26 cellular contexts compared by ENCODE assay signal in the genomic region with DNA sequence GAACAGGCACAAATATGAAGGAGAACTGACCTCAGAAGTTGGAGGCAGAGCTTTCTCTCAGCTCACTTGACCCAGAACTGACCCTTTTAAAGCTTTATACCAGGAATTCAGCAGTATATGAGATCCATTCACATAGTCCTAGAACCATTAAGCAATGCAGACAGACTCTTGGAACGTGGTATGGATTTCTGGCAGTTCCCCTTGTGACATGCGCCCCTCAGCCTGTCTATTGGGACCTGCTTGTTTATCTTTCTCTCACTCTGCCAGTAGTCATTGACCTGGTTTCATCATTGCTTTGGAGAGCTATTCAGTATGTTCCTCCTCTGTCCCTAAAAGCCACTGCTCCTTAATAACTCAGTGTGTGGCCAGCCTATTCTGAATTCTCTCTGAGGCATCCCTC. TPM values are rescaled to one million over a fixed set of nuclear protein-coding genes. Genes with fewer than 3 reads are reported as not detected.
DNase-seq lines count a peak whose midpoint lies in the region; ATAC-seq, FAIRE-seq and TF ChIP-seq lines count a peak whose summit lies in the region.
"Had no signal": no experiment of that assay in that cellular context is flagged by ENCODE, and none has a peak within 500 bp of the region (broad histone marks: within the 10 kb centered on the region; RNA-seq: fewer than 3 reads in every experiment).

No MANE protein-coding gene starts in this region.

- TF ChIP-seq EP300 in HepG2 (IDR thresholded peaks at IDR 0.05; ENCODE audit: low read depth in 2 of 2, low read length in 2 of 2): no peak
- TF ChIP-seq EP300 in HepG2 (CRISPR knock-in tag; IDR thresholded peaks at IDR 0.05; ENCODE audit: borderline replicate concordance): no peak

- H3K4me1 Mint-ChIP-seq in glutamatergic neuron (ENCODE audit: low read depth, unreplicated experiment): no peaks in the 10 kb centered on the region
- H3K4me1 Mint-ChIP-seq in CD4-positive, alpha-beta T cell (ENCODE audit: low read depth): peaks cover 22% of the 10 kb centered on the region

- TF ChIP-seq POLR2A in HepG2 (IDR thresholded peaks at IDR 0.05; ENCODE audit: insufficient read depth in 1 of 2, low read depth in 2 of 2, low read length in 2 of 2): no peak

- TF ChIP-seq RAD21 in liver (IDR thresholded peaks at IDR 0.05) (peak; percentile 29 to 47), HepG2 (CRISPR knock-in tag; IDR thresholded peaks at IDR 0.05) (no peak)

- H3K27me3 ChIP-seq in liver (ENCODE audit: control insufficient read depth in 4 of 4, insufficient read depth in 4 of 4, low read length in 3 of 4): no peaks in the 10 kb centered on the region
- H3K27me3 ChIP-seq in HepG2 (ENCODE audit: control insufficient read depth in 1 of 2, insufficient read depth in 2 of 2, low read length in 2 of 2): peaks cover 2 to 29% of the 10 kb centered on the region in 2 experiments; a peak in 4 of 5 replicates
- no peaks in the 10 kb centered on the region for H3K27me3 ChIP-seq in lower lobe of right lung (ENCODE audit: low read depth)
- no peaks in the 10 kb centered on the region for H3K27me3 ChIP-seq in subcutaneous abdominal adipose tissue (ENCODE audit: control insufficient read depth in 5 of 5, insufficient read depth in 4 of 5, low read length in 5 of 5)
- no peaks in the 10 kb centered on the region for H3K27me3 ChIP-seq in CD4-positive, alpha-beta T cell (ENCODE audit: control insufficient read depth, insufficient read depth, low read length)

- no peak overlapping the region for H3K27ac Mint-ChIP-seq in glutamatergic neuron (ENCODE audit: unreplicated experiment)
- no peak overlapping the region for H3K27ac Mint-ChIP-seq in CD4-positive, alpha-beta T cell
- H3K27ac Mint-ChIP-seq: activated B cell treated with CpG ODN at 0.5 μM for 24 hours; activated CD8-positive, alpha-beta T cell treated with anti-CD3 and anti-CD28 coated beads for 36 hours; activated naive CD8-positive, alpha-beta T cell treated with anti-CD3 and anti-CD28 coated beads, Interleukin-2, amount 50 U/mL, for 24 hours; dendritic cell treated with granulocyte-macrophage colony-stimulating factor and Interleukin-4, amounts not matched to agents 40 ng/mL and 50 ng/mL, for 4 days had no signal

- H3K4me2 ChIP-seq in HepG2 (ENCODE audit: low read depth, low read length): no peak overlapping the region
- H3K4me2 ChIP-seq: A549 had no signal

- no peaks in the 10 kb centered on the region for H3K79me2 ChIP-seq in HepG2 (ENCODE audit: insufficient read depth, low read length)

- H3K9ac ChIP-seq in liver (ENCODE audit: low read depth in 1 of 2, low read length in 2 of 2): no peak overlapping the region
- no peak overlapping the region for H3K9ac ChIP-seq in HepG2 (ENCODE audit: insufficient read depth, low read depth, low read length)
- H3K9ac ChIP-seq in subcutaneous abdominal adipose tissue (ENCODE audit: low read length in 5 of 5): peak overlapping the region in 1 of 5 donors; percentile 68

- H3K36me3 Mint-ChIP-seq in glutamatergic neuron (ENCODE audit: unreplicated experiment): no peaks in the 10 kb centered on the region
- H3K36me3 Mint-ChIP-seq in CD4-positive, alpha-beta T cell (ENCODE audit: low read depth): no peaks in the 10 kb centered on the region

- no peak overlapping the region for H3K27ac ChIP-seq in liver (ENCODE audit: low read depth in 1 of 2, low read length in 2 of 2)
- no peak overlapping the region for H3K27ac ChIP-seq in HepG2 (ENCODE audit: extremely low read length, insufficient read depth, low read length)
- H3K27ac ChIP-seq in lower lobe of right lung: peak overlapping the region; percentile 6
- H3K27ac ChIP-seq in subcutaneous abdominal adipose tissue (ENCODE audit: low read depth, low read length): peak overlapping the region; percentile 88
- H3K27ac ChIP-seq in CD4-positive, alpha-beta T cell (ENCODE audit: low read depth, low read length): no peak overlapping the region
- H3K27ac ChIP-seq: A549 had no signal

- BruUV-seq in HepG2 (replicated peaks; lab: Mats Ljungman, UMichigan): no TSS peak

- no peak for FAIRE-seq in HepG2 (lab: Jason Lieb, UNC)
- FAIRE-seq: A549, bronchial epithelial cell, endometrium, GM12878, GM19239, HTR-8/SVneo had no signal

- no peak for ATAC-seq in HepG2
- ATAC-seq in lower lobe of right lung: peak; percentile 73 to 86
- no peak for ATAC-seq in GM21825 (IDR thresholded peaks at IDR 0.05; ENCODE audit: unreplicated experiment)
- ATAC-seq in GM21390 (IDR thresholded peaks at IDR 0.05; ENCODE audit: unreplicated experiment): no peak
- ATAC-seq in CD4-positive, alpha-beta T cell (ENCODE audit: poor library complexity): no peak
- ATAC-seq: A549; activated CD8-positive, alpha-beta T cell treated with anti-CD3 and anti-CD28 coated beads for 36 hours; activated naive CD8-positive, alpha-beta T cell treated with anti-CD3 and anti-CD28 coated beads, Interleukin-2, amount 50 U/mL, for 24 hours; GM12878 had no signal

- H2AFZ ChIP-seq in HepG2 (ENCODE audit: low read length): no peak overlapping the region

- intact Hi-C loops in HepG2 (cut with micrococcal nuclease; ENCODE audit: unreplicated experiment) (no loop called here), lower lobe of right lung (cut with DNase I) (no loop called here)
- intact Hi-C loops in CD4-positive, alpha-beta T cell (cut with DNase I, micrococcal nuclease): no loop called here

- no peak overlapping the region for H3K4me3 Mint-ChIP-seq in glutamatergic neuron (ENCODE audit: unreplicated experiment)
- no peak overlapping the region for H3K4me3 Mint-ChIP-seq in CD4-positive, alpha-beta T cell
- H3K4me3 Mint-ChIP-seq: activated B cell treated with CpG ODN at 0.5 μM for 24 hours; activated CD8-positive, alpha-beta T cell treated with anti-CD3 and anti-CD28 coated beads for 36 hours; activated naive CD8-positive, alpha-beta T cell treated with anti-CD3 and anti-CD28 coated beads, Interleukin-2, amount 50 U/mL, for 24 hours; dendritic cell treated with granulocyte-macrophage colony-stimulating factor and Interleukin-4, amounts not matched to agents 40 ng/mL and 50 ng/mL, for 4 days had no signal

- CTCF ChIA-PET in HepG2 (lab: Yijun Ruan, JAX; ENCODE audit: low intra/inter-chr PET ratio, low total read pairs): no interaction called here
- CTCF ChIA-PET in CD4-positive, alpha-beta T cell (lab: Charles Lee): no interaction called here

- H3K9me3 Mint-ChIP-seq in glutamatergic neuron (ENCODE audit: unreplicated experiment): peaks cover 3% of the 10 kb centered on the region
- H3K9me3 Mint-ChIP-seq in CD4-positive, alpha-beta T cell: no peaks in the 10 kb centered on the region
- H3K9me3 Mint-ChIP-seq: activated B cell treated with CpG ODN at 0.5 μM for 24 hours; activated CD8-positive, alpha-beta T cell treated with anti-CD3 and anti-CD28 coated beads for 36 hours; activated naive CD8-positive, alpha-beta T cell treated with anti-CD3 and anti-CD28 coated beads, Interleukin-2, amount 50 U/mL, for 24 hours; dendritic cell treated with granulocyte-macrophage colony-stimulating factor and Interleukin-4, amounts not matched to agents 40 ng/mL and 50 ng/mL, for 4 days had no signal

- H4K20me1 ChIP-seq in HepG2 (ENCODE audit: insufficient read depth, low read length): no peaks in the 10 kb centered on the region

- POLR2A ChIA-PET in HepG2 (lab: Yijun Ruan, JAX): no interaction called here
- POLR2A ChIA-PET in CD4-positive, alpha-beta T cell (lab: Charles Lee): no interaction called here

- DNase-seq in HepG2 (ENCODE audit: low spot score) (no peak), lower lobe of right lung (no peak), glutamatergic neuron (no peak)
- no peak for DNase-seq in CD4-positive, alpha-beta T cell
- DNase-seq: activated B cell treated with CpG ODN at 0.5 μM for 24 hours; activated CD8-positive, alpha-beta T cell treated with anti-CD3 and anti-CD28 coated beads for 36 hours; activated gamma-delta T cell; activated naive CD8-positive, alpha-beta T cell treated with anti-CD3 and anti-CD28 coated beads, Interleukin-2, amount 50 U/mL, for 24 hours; activated T-cell treated with anti-CD3 and anti-CD28 coated beads for 4 hours; BE2C; DND-41; hypothalamus; NCI-H1930; NCI-H2227 treated with DMSO at 0.1 percent for 48 hours; RPMI8226 had no signal

- H3K27me3 Mint-ChIP-seq in glutamatergic neuron (ENCODE audit: unreplicated experiment): no peaks in the 10 kb centered on the region
- H3K27me3 Mint-ChIP-seq in CD4-positive, alpha-beta T cell: no peaks in the 10 kb centered on the region
- H3K27me3 Mint-ChIP-seq: activated CD8-positive, alpha-beta T cell treated with anti-CD3 and anti-CD28 coated beads for 36 hours; activated naive CD8-positive, alpha-beta T cell treated with anti-CD3 and anti-CD28 coated beads, Interleukin-2, amount 50 U/mL, for 24 hours; dendritic cell treated with granulocyte-macrophage colony-stimulating factor and Interleukin-4, amounts not matched to agents 40 ng/mL and 50 ng/mL, for 4 days had no signal

- H3K4me1 ChIP-seq in liver (ENCODE audit: control insufficient read depth in 4 of 4, insufficient read depth in 4 of 4, low read length in 3 of 4) (peaks cover 0 to 7% (median 3%) of the 10 kb centered on the region in 4 donors), HepG2 (ENCODE audit: insufficient read depth, low read length) (no peaks in the 10 kb centered on the region), lower lobe of right lung (peaks cover 46% of the 10 kb centered on the region), subcutaneous abdominal adipose tissue (ENCODE audit: control insufficient read depth in 5 of 5, insufficient read depth in 5 of 5, low read length in 5 of 5) (peaks cover 9 to 67% (median 44%) of the 10 kb centered on the region in 5 donors)
- H3K4me1 ChIP-seq: BE2C had no signal

- H3K36me3 ChIP-seq in liver (ENCODE audit: control insufficient read depth in 4 of 4, insufficient read depth in 3 of 4, low read depth in 1 of 4, low read length in 3 of 4) (no peaks in the 10 kb centered on the region), HepG2 (replicated peaks in 1 of 2; ENCODE audit: control insufficient read depth in 1 of 2, insufficient read depth in 2 of 2, low read length in 2 of 2) (no peaks in the 10 kb centered on the region), lower lobe of right lung (no peaks in the 10 kb centered on the region), subcutaneous abdominal adipose tissue (ENCODE audit: control insufficient read depth in 5 of 5, insufficient read depth in 5 of 5, low read length in 5 of 5) (no peaks in the 10 kb centered on the region)
- H3K36me3 ChIP-seq: BE2C had no signal

- in situ Hi-C loops in HepG2 (cut with HindIII; ENCODE audit: extremely low pct_ligation_motif_present, low pct_unique_long_range_greater_than_20kb): no loop called here

- H3K4me3 ChIP-seq in liver (ENCODE audit: low read depth in 1 of 3, low read length in 3 of 3) (no peak overlapping the region), HepG2 (replicated peaks in 1 of 3; ENCODE audit: insufficient read depth in 1 of 3, low read depth in 2 of 3, low read length in 3 of 3) (no peak overlapping the region), lower lobe of right lung (no peak overlapping the region), subcutaneous abdominal adipose tissue (ENCODE audit: low read depth in 1 of 5, low read length in 5 of 5) (peak overlapping the region in 1 of 5 donors; percentile 6)
- H3K4me3 ChIP-seq: A549, GM12878 had no signal

- TF ChIP-seq CTCF in liver (IDR thresholded peaks at IDR 0.05; ENCODE audit: low read depth, low read length, missing input control) (no peak), HepG2 (CRISPR knock-in tag; IDR thresholded peaks at IDR 0.05) (no peak), lower lobe of right lung (IDR thresholded peaks at IDR 0.05) (no peak), glutamatergic neuron (IDR thresholded peaks at IDR 0.05; ENCODE audit: partially characterized antibody, unreplicated experiment) (no peak)
- TF ChIP-seq CTCF in CD4-positive, alpha-beta T cell (IDR thresholded peaks at IDR 0.05): no peak

- H3K9me3 ChIP-seq in liver (ENCODE audit: control insufficient read depth in 4 of 4, low read length in 3 of 4) (no peaks in the 10 kb centered on the region), HepG2 (ENCODE audit: low read length) (no peaks in the 10 kb centered on the region), lower lobe of right lung (no peaks in the 10 kb centered on the region), subcutaneous abdominal adipose tissue (ENCODE audit: control insufficient read depth in 5 of 5, low read length in 5 of 5) (peaks cover 0 to 2% (median 0%) of the 10 kb centered on the region in 5 donors)
- H3K9me3 ChIP-seq in CD4-positive, alpha-beta T cell (ENCODE audit: control insufficient read depth, low read length): no peaks in the 10 kb centered on the region
- H3K9me3 ChIP-seq: A549, BE2C had no signal

- 22% methylated on average over 2 of the region's 2 CpGs for WGBS in liver
- WGBS in HepG2 (ENCODE audit: low lambda C conversion rate): 0% methylated on average over 2 of the region's 2 CpGs

RNA-seq across cellular contexts. Expression of a gene that starts 43.1 kb away (rescaled TPM):
- total RNA-seq in liver (not detected), HepG2 (2016; rRNA removed; fragmentation: Illumina TruSeq; extraction: Trizol) (not detected in 2 replicates), lower lobe of right lung (not detected), glutamatergic neuron (ENCODE audit: unreplicated experiment) (not detected)
- polyA plus RNA-seq in liver (not detected), HepG2 (2011; rRNA removed) (not detected in 2 replicates)
- not detected in 2 replicates for total RNA-seq in HepG2 (2016; cell fraction: cytosol; rRNA removed; fragmentation: Illumina TruSeq; extraction: Trizol; ENCODE audit: low read depth)
- total RNA-seq in HepG2 (2016; cell fraction: insoluble cytoplasmic fraction; rRNA removed; fragmentation: Illumina TruSeq; extraction: Trizol): not detected in 2 replicates
- total RNA-seq in HepG2 (2016; cell fraction: membrane; rRNA removed; fragmentation: Illumina TruSeq; extraction: Trizol): not detected in 2 replicates
- total RNA-seq in HepG2 (2016; cell fraction: nucleus; rRNA removed; fragmentation: Illumina TruSeq; extraction: Trizol): not detected in 2 replicates
- not detected in 2 replicates for polyA plus RNA-seq in HepG2 (2011; cell fraction: cytosol; rRNA removed)
- not detected in 2 replicates for polyA plus RNA-seq in HepG2 (2011; cell fraction: nucleus; rRNA removed)
- polyA plus RNA-seq in HepG2 (2012): not detected in 2 replicates
- polyA plus RNA-seq in HepG2 (2016; cell fraction: cytosol; fragmentation: Illumina TruSeq; extraction: Trizol; ENCODE audit: low read depth): not detected in 2 replicates
- not detected in 2 replicates for polyA plus RNA-seq in HepG2 (2016; cell fraction: insoluble cytoplasmic fraction; fragmentation: Illumina TruSeq; extraction: Trizol; ENCODE audit: low read depth)
- polyA plus RNA-seq in HepG2 (2016; cell fraction: membrane; fragmentation: Illumina TruSeq; extraction: Trizol; ENCODE audit: low read depth): not detected in 2 replicates
- not detected in 2 replicates for polyA plus RNA-seq in HepG2 (2016; cell fraction: nucleus; fragmentation: Illumina TruSeq; extraction: Trizol; ENCODE audit: insufficient read depth, low read depth)
- polyA minus RNA-seq in HepG2 (2011; rRNA and poly(A)+ RNA removed; ENCODE audit: low replicate concordance): 0.26 TPM in 1 of 2 replicates, not detected in the other
- not detected in 2 replicates for polyA minus RNA-seq in HepG2 (2011; cell fraction: cytosol; rRNA and poly(A)+ RNA removed)
- polyA minus RNA-seq in HepG2 (2011; cell fraction: nucleus; rRNA and poly(A)+ RNA removed): not detected in 2 replicates
- total RNA-seq in CD4-positive, alpha-beta T cell: not detected
- total RNA-seq: activated B cell treated with CpG ODN at 0.5 μM for 24 hours; activated CD8-positive, alpha-beta T cell treated with anti-CD3 and anti-CD28 coated beads for 36 hours; bronchial epithelial cell; GM12878 had no signal
- polyA plus RNA-seq: GM12878 had no signal

RNA-seq across cellular contexts. Expression of a gene that starts 50.0 kb away (rescaled TPM):
- total RNA-seq in liver (1 to 10 TPM; 2.1 to 5.6 TPM), HepG2 (2016; rRNA removed; fragmentation: Illumina TruSeq; extraction: Trizol) (0.13 TPM in 1 of 2 replicates, not detected in the other), lower lobe of right lung (195 TPM), glutamatergic neuron (ENCODE audit: unreplicated experiment) (not detected)
- polyA plus RNA-seq in liver (1 to 10 TPM; 1.6 to 5.2 TPM), HepG2 (2011; rRNA removed) (0.61 and 0.76 TPM in 2 replicates)
- 0.71 TPM in 1 of 2 replicates, not detected in the other for total RNA-seq in HepG2 (2016; cell fraction: cytosol; rRNA removed; fragmentation: Illumina TruSeq; extraction: Trizol; ENCODE audit: low read depth)
- 0.09 and 0.35 TPM in 2 replicates for total RNA-seq in HepG2 (2016; cell fraction: insoluble cytoplasmic fraction; rRNA removed; fragmentation: Illumina TruSeq; extraction: Trizol)
- total RNA-seq in HepG2 (2016; cell fraction: membrane; rRNA removed; fragmentation: Illumina TruSeq; extraction: Trizol): 0.03 TPM in 1 of 2 replicates, not detected in the other
- 0.50 and 0.59 TPM in 2 replicates for total RNA-seq in HepG2 (2016; cell fraction: nucleus; rRNA removed; fragmentation: Illumina TruSeq; extraction: Trizol)
- polyA plus RNA-seq in HepG2 (2011; cell fraction: cytosol; rRNA removed): 0.09 and 0.10 TPM in 2 replicates
- polyA plus RNA-seq in HepG2 (2011; cell fraction: nucleus; rRNA removed): 0.05 TPM in 1 of 2 replicates, not detected in the other
- 0.17 and 0.28 TPM in 2 replicates for polyA plus RNA-seq in HepG2 (2012)
- 0.01 TPM in 1 of 2 replicates, not detected in the other for polyA plus RNA-seq in HepG2 (2016; cell fraction: cytosol; fragmentation: Illumina TruSeq; extraction: Trizol; ENCODE audit: low read depth)
- polyA plus RNA-seq in HepG2 (2016; cell fraction: insoluble cytoplasmic fraction; fragmentation: Illumina TruSeq; extraction: Trizol; ENCODE audit: low read depth): 0.05 TPM in 1 of 2 replicates, not detected in the other
- 0.28 TPM in 1 of 2 replicates, not detected in the other for polyA plus RNA-seq in HepG2 (2016; cell fraction: membrane; fragmentation: Illumina TruSeq; extraction: Trizol; ENCODE audit: low read depth)
- polyA plus RNA-seq in HepG2 (2016; cell fraction: nucleus; fragmentation: Illumina TruSeq; extraction: Trizol; ENCODE audit: insufficient read depth, low read depth): 0.10 TPM in 1 of 2 replicates, not detected in the other
- polyA minus RNA-seq in HepG2 (2011; rRNA and poly(A)+ RNA removed; ENCODE audit: low replicate concordance): 1.2 and 101 TPM in 2 replicates
- polyA minus RNA-seq in HepG2 (2011; cell fraction: cytosol; rRNA and poly(A)+ RNA removed): not detected in 2 replicates
- 0.64 and 1.1 TPM in 2 replicates for polyA minus RNA-seq in HepG2 (2011; cell fraction: nucleus; rRNA and poly(A)+ RNA removed)
- total RNA-seq in CD4-positive, alpha-beta T cell: 1 to 10 TPM; 9.0 to 9.1 TPM
- total RNA-seq: activated B cell treated with CpG ODN at 0.5 μM for 24 hours had no signal

Comparison
In these comparisons a context has a peak if more than half of its experiments do, and no peak if none do; other contexts are left out.
1. H3K27ac ChIP-seq: peak in lower lobe of right lung (single experiment) and subcutaneous abdominal adipose tissue (single experiment); none in liver (0 of 2), HepG2 (single experiment) and CD4-positive, alpha-beta T cell (single experiment).
2. ATAC-seq: peak in lower lobe of right lung (2 of 2); none in HepG2 (single experiment), GM21825 (single experiment), GM21390 (single experiment) and CD4-positive, alpha-beta T cell (single experiment).
3. RNA of a gene that starts 50.0 kb away (total RNA-seq): 195 TPM in lower lobe of right lung (single experiment); 9.0 to 9.1 TPM in CD4-positive, alpha-beta T cell, 2.1 to 5.6 TPM in liver, 0.03 to 0.71 TPM in HepG2 and not detected in glutamatergic neuron (single experiment); every median in the first group is over 10 times any median in the second.